Comparison of ENCODE assay signal across 8 cellular contexts in the genomic region with DNA sequence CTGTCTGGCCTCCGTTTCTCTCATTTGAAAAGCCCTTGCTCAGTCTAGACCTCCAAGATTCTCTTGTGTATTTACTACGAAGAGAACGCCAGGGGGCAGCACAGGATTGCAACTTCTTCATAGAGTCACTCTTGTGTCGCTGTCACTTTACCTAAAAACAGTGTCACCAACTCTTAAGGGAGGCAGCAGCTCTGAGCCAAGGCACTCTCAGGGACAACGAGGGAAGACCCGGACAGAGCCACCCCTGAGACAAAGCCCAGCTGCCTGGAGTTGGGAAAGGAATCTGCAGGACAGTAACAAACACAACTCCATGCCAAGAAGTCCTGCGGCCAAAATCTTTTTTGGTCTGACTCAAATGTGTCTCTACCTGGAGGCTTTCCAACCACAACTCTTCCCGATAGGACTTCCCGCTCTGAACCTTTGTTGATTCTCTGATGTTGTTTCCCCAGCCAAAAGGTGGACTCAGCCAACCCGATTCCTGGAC. TPM values are rescaled to one million over a fixed set of nuclear protein-coding genes. Genes with fewer than 3 reads are reported as not detected.
DNase-seq lines count a peak whose midpoint lies in the region; ATAC-seq and TF ChIP-seq lines count a peak whose summit lies in the region.

No MANE protein-coding gene starts in this region.

- no peaks in the 10 kb centered on the region for H3K79me2 ChIP-seq in OCI-LY3 (ENCODE audit: low read length)

- H3K4me1 ChIP-seq in OCI-LY3 (ENCODE audit: low read length): peaks cover 40% of the 10 kb centered on the region
- peaks cover 46 to 53% (median 50%) of the 10 kb centered on the region in 4 donors for H3K4me1 ChIP-seq in esophagus muscularis mucosa

- peak overlapping the region in 8 of 10 donors; percentile 58 to 90 (median 81) for H3K27ac Mint-ChIP-seq in naive thymus-derived CD8-positive, alpha-beta T cell
- peak overlapping the region; percentile 48 for H3K27ac Mint-ChIP-seq in stimulated activated memory B cell treated with anti-CD40 and anti-IgM and Interleukin-4, amounts not matched to agents 10 μg/mL and 1 μg/mL and 100 μg/mL, for 72 hours

- H3K36me3 ChIP-seq in OCI-LY3 (replicated peaks; ENCODE audit: low read depth, low read length) (no peaks in the 10 kb centered on the region), esophagus muscularis mucosa (no peaks in the 10 kb centered on the region)

- peak overlapping the region in 5 of 10 donors; percentile 32 to 54 (median 43) for H3K4me3 Mint-ChIP-seq in naive thymus-derived CD8-positive, alpha-beta T cell
- H3K4me3 Mint-ChIP-seq in stimulated activated memory B cell treated with anti-CD40 and anti-IgM and Interleukin-4, amounts not matched to agents 10 μg/mL and 1 μg/mL and 100 μg/mL, for 72 hours: no peak overlapping the region

- peak; percentile 77 for ATAC-seq in GM19463 (IDR thresholded peaks at IDR 0.05; ENCODE audit: unreplicated experiment)
- peak; percentile 72 to 85 for ATAC-seq in naive thymus-derived CD8-positive, alpha-beta T cell
- peak; percentile 90 for ATAC-seq in stimulated activated memory B cell treated with anti-CD40 and anti-IgM and Interleukin-4, amounts not matched to agents 10 μg/mL and 1 μg/mL and 100 μg/mL, for 72 hours

- no peak for TF ChIP-seq EP300 in esophagus muscularis mucosa (IDR thresholded peaks at IDR 0.05)

- H3K27ac ChIP-seq in C4-2B: peak overlapping the region; percentile 63
- peak overlapping the region; percentile 27; the same call in 1 of the 2 replicates for H3K27ac ChIP-seq in OCI-LY3 (ENCODE audit: low read length)
- peak overlapping the region; percentile 80 to 86 (median 82) for H3K27ac ChIP-seq in esophagus muscularis mucosa (replicated peaks in 1 of 4)

- intact Hi-C loops in esophagus muscularis mucosa (cut with DNase I): loop anchor here (2.0 to 10.0 kb wide), 4 partner anchors 42 to 249 kb away; a partner anchor contains a TSS

- 8% methylated on average over 10 of the region's 10 CpGs for WGBS in esophagus muscularis mucosa

- no peaks in the 10 kb centered on the region for H3K27me3 Mint-ChIP-seq in naive thymus-derived CD8-positive, alpha-beta T cell
- H3K27me3 Mint-ChIP-seq in stimulated activated memory B cell treated with anti-CD40 and anti-IgM and Interleukin-4, amounts not matched to agents 10 μg/mL and 1 μg/mL and 100 μg/mL, for 72 hours: no peaks in the 10 kb centered on the region

- H3K4me1 Mint-ChIP-seq in naive thymus-derived CD8-positive, alpha-beta T cell: peaks cover 16 to 49% (median 28%) of the 10 kb centered on the region in 4 donors
- peaks cover 55% of the 10 kb centered on the region for H3K4me1 Mint-ChIP-seq in stimulated activated memory B cell treated with anti-CD40 and anti-IgM and Interleukin-4, amounts not matched to agents 10 μg/mL and 1 μg/mL and 100 μg/mL, for 72 hours

- DNase-seq in HuH-7.5 (ENCODE audit: low spot score) (peak; percentile 54), activated T-cell treated with anti-CD3 and anti-CD28 coated beads for 1 hour (ENCODE audit: low read depth) (peak; percentile 75), esophagus muscularis mucosa (ENCODE audit: extremely low spot score) (peak; percentile 94)
- peak; percentile 67 to 91 (median 78) for DNase-seq in naive thymus-derived CD8-positive, alpha-beta T cell

- no peaks in the 10 kb centered on the region for H3K27me3 ChIP-seq in OCI-LY3 (ENCODE audit: low read depth, low read length)
- H3K27me3 ChIP-seq in esophagus muscularis mucosa: no peaks in the 10 kb centered on the region

- H2AFZ ChIP-seq in OCI-LY3 (ENCODE audit: low read depth, low read length): no peak overlapping the region

- H3K4me3 ChIP-seq in OCI-LY3 (ENCODE audit: low read length) (0 out of 2 replicates have a peak overlapping the region, but pooled peaks have one; percentile 4), esophagus muscularis mucosa (peak overlapping the region; percentile 17 to 31 (median 28))

- no peaks in the 10 kb centered on the region for H3K9me3 Mint-ChIP-seq in naive thymus-derived CD8-positive, alpha-beta T cell
- no peaks in the 10 kb centered on the region for H3K9me3 Mint-ChIP-seq in stimulated activated memory B cell treated with anti-CD40 and anti-IgM and Interleukin-4, amounts not matched to agents 10 μg/mL and 1 μg/mL and 100 μg/mL, for 72 hours

- POLR2A ChIA-PET in naive thymus-derived CD8-positive, alpha-beta T cell (lab: Charles Lee): interaction anchor here (1.0 to 2.0 kb wide), 6 partner anchors 9 to 123 kb away, joined by 3 to 8 read pairs (median 5); a partner anchor contains a TSS

- peak overlapping the region; percentile 16; the same call in 1 of the 2 replicates for H3K9ac ChIP-seq in OCI-LY3 (ENCODE audit: low read length)

- H3K36me3 Mint-ChIP-seq in naive thymus-derived CD8-positive, alpha-beta T cell: peaks cover 0 to 11% (median 0%) of the 10 kb centered on the region in 3 donors
- peaks cover 8% of the 10 kb centered on the region for H3K36me3 Mint-ChIP-seq in stimulated activated memory B cell treated with anti-CD40 and anti-IgM and Interleukin-4, amounts not matched to agents 10 μg/mL and 1 μg/mL and 100 μg/mL, for 72 hours

- TF ChIP-seq POLR2A in esophagus muscularis mucosa (IDR thresholded peaks at IDR 0.05; ENCODE audit: low read depth): no peak

- H3K9me3 ChIP-seq in OCI-LY3 (ENCODE audit: insufficient read depth, low read length) (no peaks in the 10 kb centered on the region), esophagus muscularis mucosa (no peaks in the 10 kb centered on the region)

- H3K4me2 ChIP-seq in OCI-LY3 (ENCODE audit: low read length): peak overlapping the region; percentile 50

- TF ChIP-seq CTCF in C4-2B (conservative IDR thresholded peaks at IDR 0.05): peak; percentile 90
- peak; percentile 85 for TF ChIP-seq CTCF in OCI-LY3 (IDR thresholded peaks at IDR 0.05; ENCODE audit: low read depth, low read length)
- peak; percentile 71 to 83 (median 74) for TF ChIP-seq CTCF in esophagus muscularis mucosa (IDR thresholded peaks at IDR 0.05)

- no peaks in the 10 kb centered on the region for H4K20me1 ChIP-seq in OCI-LY3 (ENCODE audit: insufficient read depth, low read length)

RNA-seq across cellular contexts. Expression of a gene that starts 9.6 kb away (rescaled TPM):
- 10 to 100 TPM; 10.3 to 17.9 (median 13.5) TPM for total RNA-seq in esophagus muscularis mucosa
- total RNA-seq in naive thymus-derived CD8-positive, alpha-beta T cell: 10 to 100 TPM; 41.5 to 41.8 TPM
- 10 to 100 TPM; 34.6 to 38.7 (median 36.0) TPM for polyA plus RNA-seq in naive thymus-derived CD8-positive, alpha-beta T cell

RNA-seq across cellular contexts. Expression of a gene that starts 9.9 kb away (rescaled TPM):
- 1 to 10 TPM in 1 of 4 donors, under 1 TPM in 1, not detected in 2; 0.39 to 2.0 TPM for total RNA-seq in esophagus muscularis mucosa
- total RNA-seq in naive thymus-derived CD8-positive, alpha-beta T cell: not detected
- not detected for polyA plus RNA-seq in naive thymus-derived CD8-positive, alpha-beta T cell

RNA-seq across cellular contexts. Expression of a gene that starts 43.2 kb away (rescaled TPM):
- total RNA-seq in esophagus muscularis mucosa: 10 to 100 TPM; 18.3 to 48.2 (median 32.5) TPM
- under 1 TPM; 0.63 to 0.65 TPM for total RNA-seq in naive thymus-derived CD8-positive, alpha-beta T cell
- under 1 TPM; 0.08 to 0.27 (median 0.12) TPM for polyA plus RNA-seq in naive thymus-derived CD8-positive, alpha-beta T cell

RNA-seq across cellular contexts. Expression of a gene that starts 57.6 kb away (rescaled TPM):
- total RNA-seq in esophagus muscularis mucosa: 10 to 100 TPM; 34.5 to 56.0 (median 40.7) TPM
- 10 to 100 TPM; 11.5 to 12.8 TPM for total RNA-seq in naive thymus-derived CD8-positive, alpha-beta T cell
- 10 to 100 TPM in 1 of 3 donors, 1 to 10 TPM in 2; 9.4 to 11.6 (median 9.7) TPM for polyA plus RNA-seq in naive thymus-derived CD8-positive, alpha-beta T cell

Comparison
In these comparisons a context has a peak if more than half of its experiments do, and no peak if none do; other contexts are left out.
1. Peak in every context shown above with its lines: DNase-seq, ATAC-seq, H3K4me3 ChIP-seq and H3K27ac ChIP-seq.
2. H3K27ac ChIP-seq: peak in every context shown above with its lines; median percentile 82 in esophagus muscularis mucosa; 63 in C4-2B; 27 in OCI-LY3.
3. RNA of a gene that starts 43.2 kb away (total RNA-seq): 18.3 to 48.2 TPM in esophagus muscularis mucosa; 0.63 to 0.65 TPM in naive thymus-derived CD8-positive, alpha-beta T cell; every median in the first group is over 10 times any median in the second.